12 cellular contexts compared by ENCODE assay signal in genomic region chr12:46983393-46983793, GRCh38.
A peak's percentile ranks its signal among the peaks of the same experiment; 100 is the strongest.
DNase-seq lines count a peak whose midpoint lies in the region; ATAC-seq and TF ChIP-seq lines count a peak whose summit lies in the region.
"Had no signal": no experiment of that assay in that cellular context is flagged by ENCODE, and none has a peak within 500 bp of the region (broad histone marks: within the 10 kb centered on the region; RNA-seq: fewer than 3 reads in every experiment).

No MANE protein-coding gene starts in this region.

- no peak overlapping the region for H3K27ac ChIP-seq in dorsolateral prefrontal cortex
- H3K27ac ChIP-seq: PC-9, thoracic aorta had no signal

- DNase-seq in Caki2 (ENCODE audit: low read depth) (peak; percentile 57), left kidney (ENCODE audit: low read depth, low spot score) (peak; percentile 73), NCI-H146 (lab: John Stamatoyannopoulos, UW) (no peak), dorsolateral prefrontal cortex (no peak), sciatic nerve (ENCODE audit: low spot score) (no peak), NCI-H1417 treated with DMSO at 0.1 percent for 48 hours (lab: John Stamatoyannopoulos, UW) (no peak)
- DNase-seq: activated CD4-positive, alpha-beta T cell treated with anti-CD3 and anti-CD28 coated beads for 1 hour; effector CD8-positive, alpha-beta T cell had no signal

- no peak overlapping the region for H3K4me3 ChIP-seq in dorsolateral prefrontal cortex
- H3K4me3 ChIP-seq: PC-9, thoracic aorta had no signal

- in situ Hi-C loops in Caki2 (cut with HindIII; ENCODE audit: low pct_unique_long_range_greater_than_20kb, low sequenced_read_pairs), result no loop called here

- ATAC-seq in HG02870 (IDR thresholded peaks at IDR 0.05; ENCODE audit: unreplicated experiment) (peak; percentile 11), SK-N-SH treated with all-trans-retinoic acid at 6 μM for 48 hours (peak; percentile 53), sciatic nerve (no peak)

- TF ChIP-seq CTCF in dorsolateral prefrontal cortex (IDR thresholded peaks at IDR 0.05 in 54 of 56, conservative IDR thresholded peaks at IDR 0.05 in 2 of 56; ENCODE audit: low read depth in 1 of 56, partially characterized antibody in 56 of 56), result no peak

- H3K27me3 ChIP-seq in dorsolateral prefrontal cortex, result peaks cover 0 to 11% (median 0%) of the 10 kb centered on the region in 45 donors

- intact Hi-C loops in dorsolateral prefrontal cortex (cut with DNase I), result no loop called here
- intact Hi-C loops in sciatic nerve (cut with DNase I), result no loop called here

TF ChIP-seq in SK-N-SH treated with all-trans-retinoic acid at 6 μM for 48 hours, 23 proteins besides CTCF, POLR2A, EP300 and RAD21:
- TF ChIP-seq BACH2 (CRISPR knock-in tag; IDR thresholded peaks at IDR 0.05; ENCODE audit: borderline replicate concordance), result no peak

Comparison
In these comparisons a context has a peak if more than half of its experiments do, and no peak if none do; other contexts are left out.
1. DNase-seq: peak in Caki2 (single experiment) and left kidney (single experiment); none in NCI-H146 (single experiment), dorsolateral prefrontal cortex (0 of 10), sciatic nerve (single experiment) and NCI-H1417 treated with DMSO at 0.1 percent for 48 hours (single experiment).